In the genomic region with DNA sequence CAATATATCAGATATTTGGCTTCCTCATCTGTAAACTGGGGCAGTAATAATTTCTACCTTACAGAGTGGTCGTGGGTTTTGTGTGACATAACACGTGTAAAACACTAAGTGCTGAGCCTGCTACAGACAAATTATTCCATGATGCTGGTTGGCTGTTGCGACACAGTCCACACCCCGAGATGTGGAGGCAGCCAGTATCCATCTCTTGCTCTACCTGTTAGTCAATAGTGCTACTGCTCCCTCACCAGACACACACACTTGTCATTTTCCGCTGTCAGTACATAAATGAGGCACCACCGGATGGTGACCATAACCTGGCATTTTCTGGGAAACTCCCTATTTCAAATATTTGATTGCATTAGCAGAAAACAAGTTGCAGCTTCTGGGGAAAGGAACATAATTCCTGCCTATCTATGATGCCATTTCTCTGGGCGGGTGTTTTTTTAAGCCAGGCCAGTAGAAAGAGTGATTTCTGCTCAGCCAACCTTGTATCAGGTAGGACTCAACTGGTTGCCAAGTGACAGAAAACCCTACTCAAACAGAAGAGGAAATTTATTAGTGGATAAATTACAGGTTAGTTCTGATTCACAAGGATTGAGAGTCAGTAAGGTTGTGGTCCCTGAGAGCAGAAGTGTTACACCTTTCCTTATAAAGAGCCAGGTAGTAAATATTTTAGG, we compare ENCODE assay signal across 10 cellular contexts. TPM values are rescaled to one million over a fixed set of nuclear protein-coding genes. Genes with fewer than 3 reads are reported as not detected.
DNase-seq lines count a peak whose midpoint lies in the region; ATAC-seq and FAIRE-seq lines count a peak whose summit lies in the region.
"Had no signal": no experiment of that assay in that cellular context is flagged by ENCODE, and none has a peak within 500 bp of the region (broad histone marks: within the 10 kb centered on the region; RNA-seq: fewer than 3 reads in every experiment).

No MANE protein-coding gene starts in this region.

- no peak overlapping the region for H3K23ac ChIP-seq in mesenchymal stem cell (ENCODE audit: low read length in 2 of 2)

- H3K9me3 Mint-ChIP-seq in activated CD4-positive, alpha-beta memory T cell treated with anti-CD3 and anti-CD28 coated beads, Interleukin-2, amount 10 ng/mL, durations not matched to agents 7 days and 5 days, result no peaks in the 10 kb centered on the region

- H3K79me1 ChIP-seq in mesenchymal stem cell (replicated peaks; ENCODE audit: low read length, poor library complexity, severe bottlenecking), result no peaks in the 10 kb centered on the region

- H2BK12ac ChIP-seq in mesenchymal stem cell (ENCODE audit: low read length in 2 of 2), result no peak overlapping the region

- POLR2A ChIA-PET in activated CD4-positive, alpha-beta memory T cell treated with anti-CD3 and anti-CD28 coated beads, Interleukin-2, amount 10 ng/mL, durations not matched to agents 7 days and 5 days (lab: Charles Lee), result interaction anchor here (1.6 to 4.4 kb wide), 3 partner anchors 24 to 194 kb away, joined by 3 to 30 read pairs (median 7); partner anchors contain the start of genes DNAJA2 and NETO2

- no peak overlapping the region for H2AK5ac ChIP-seq in mesenchymal stem cell (ENCODE audit: low read length, severe bottlenecking)

- H3K4ac ChIP-seq in mesenchymal stem cell (ENCODE audit: low read depth in 1 of 2, low read length in 2 of 2), result no peak overlapping the region

- H2AFZ ChIP-seq in mesenchymal stem cell (ENCODE audit: low read depth, low read length), result no peak overlapping the region

- CTCF ChIA-PET in activated CD4-positive, alpha-beta memory T cell treated with anti-CD3 and anti-CD28 coated beads, Interleukin-2, amount 10 ng/mL, durations not matched to agents 7 days and 5 days (lab: Charles Lee), result interaction anchor here (0.7 to 4.0 kb wide), 11 partner anchors 12 to 1368 kb away, joined by 3 to 14 read pairs (median 4); partner anchors contain the start of gene DNAJA2

- H3K36me3 ChIP-seq in mesenchymal stem cell (ENCODE audit: control insufficient read depth in 1 of 2, insufficient read depth in 2 of 2, low read depth in 1 of 2, low read length in 2 of 2), result peaks cover under 1 to 7% of the 10 kb centered on the region in 2 experiments

- H2BK120ac ChIP-seq in mesenchymal stem cell (ENCODE audit: low read depth, low read length), result no peak overlapping the region

- peak; percentile 33 for FAIRE-seq in GM18507 (lab: Jason Lieb, UNC)

- no peaks in the 10 kb centered on the region for H3K27me3 Mint-ChIP-seq in activated CD4-positive, alpha-beta memory T cell treated with anti-CD3 and anti-CD28 coated beads, Interleukin-2, amount 10 ng/mL, durations not matched to agents 7 days and 5 days

- no peak overlapping the region for H2BK5ac ChIP-seq in mesenchymal stem cell (ENCODE audit: low read depth, low read length, poor library complexity, severe bottlenecking)

- no peak overlapping the region for H3K4me3 Mint-ChIP-seq in activated CD4-positive, alpha-beta memory T cell treated with anti-CD3 and anti-CD28 coated beads, Interleukin-2, amount 10 ng/mL, durations not matched to agents 7 days and 5 days

- no peak overlapping the region for H3K4me3 ChIP-seq in mesenchymal stem cell (ENCODE audit: insufficient read depth in 1 of 2, low read depth in 1 of 2, low read length in 2 of 2)
- H3K4me3 ChIP-seq: esophagus squamous epithelium had no signal

- no peak overlapping the region for H3K9ac ChIP-seq in mesenchymal stem cell (ENCODE audit: low read length)

- no peaks in the 10 kb centered on the region for H3K4me1 ChIP-seq in mesenchymal stem cell (ENCODE audit: control insufficient read depth, insufficient read depth, low read depth, low read length)

- peak overlapping the region; percentile 42 for H3K27ac Mint-ChIP-seq in activated CD4-positive, alpha-beta memory T cell treated with anti-CD3 and anti-CD28 coated beads, Interleukin-2, amount 10 ng/mL, durations not matched to agents 7 days and 5 days

- no peaks in the 10 kb centered on the region for H3K9me3 ChIP-seq in mesenchymal stem cell (ENCODE audit: control insufficient read depth, low read length)
- H3K9me3 ChIP-seq: esophagus squamous epithelium had no signal

- H3K18ac ChIP-seq in mesenchymal stem cell (ENCODE audit: low read depth in 1 of 2, low read length in 2 of 2), result no peak overlapping the region

- H3K4me2 ChIP-seq in mesenchymal stem cell (ENCODE audit: low read length, poor library complexity, severe bottlenecking), result no peak overlapping the region

- peaks cover 24% of the 10 kb centered on the region for H3K4me1 Mint-ChIP-seq in activated CD4-positive, alpha-beta memory T cell treated with anti-CD3 and anti-CD28 coated beads, Interleukin-2, amount 10 ng/mL, durations not matched to agents 7 days and 5 days

- intact Hi-C loops in posterior vena cava (cut with DNase I), result no loop called here

- peaks cover 3% of the 10 kb centered on the region for H3K36me3 Mint-ChIP-seq in activated CD4-positive, alpha-beta memory T cell treated with anti-CD3 and anti-CD28 coated beads, Interleukin-2, amount 10 ng/mL, durations not matched to agents 7 days and 5 days (ENCODE audit: low read depth)

- no peak overlapping the region for H3K27ac ChIP-seq in mesenchymal stem cell (ENCODE audit: low read length, poor library complexity, severe bottlenecking)
- H3K27ac ChIP-seq: esophagus squamous epithelium had no signal

- no peak overlapping the region for H2BK15ac ChIP-seq in mesenchymal stem cell (ENCODE audit: low read depth, poor library complexity, severe bottlenecking)

- no peak overlapping the region for H4K8ac ChIP-seq in mesenchymal stem cell (ENCODE audit: low read length)

- 95% methylated on average over 7 of the region's 7 CpGs for WGBS in mesenchymal stem cell

- peak; percentile 51 for ATAC-seq in GM21529 (IDR thresholded peaks at IDR 0.05; ENCODE audit: unreplicated experiment)

- no peak overlapping the region for H4K91ac ChIP-seq in mesenchymal stem cell (ENCODE audit: low read length)

- no peak for DNase-seq in GM18507 (ENCODE audit: extremely low spot score, insufficient read length, low read depth)
- DNase-seq in activated CD4-positive, alpha-beta memory T cell treated with anti-CD3 and anti-CD28 coated beads, Interleukin-2, amount 10 ng/mL, durations not matched to agents 7 days and 5 days, result peak; percentile 52
- DNase-seq in mesenchymal stem cell, result peak; percentile 7
- no peak for DNase-seq in posterior vena cava (ENCODE audit: low spot score)
- DNase-seq in cerebellum (ENCODE audit: low spot score), result no peak
- no peak for DNase-seq in UCSD-AML1 (lab: John Stamatoyannopoulos, UW; ENCODE audit: unreplicated experiment)
- DNase-seq in cortex of kidney (lab: John Stamatoyannopoulos, UW), result no peak
- DNase-seq: COR-L47, esophagus squamous epithelium had no signal

- no peak overlapping the region for H3K14ac ChIP-seq in mesenchymal stem cell (ENCODE audit: low read length in 2 of 2)

- no peaks in the 10 kb centered on the region for H3K27me3 ChIP-seq in mesenchymal stem cell (ENCODE audit: control insufficient read depth in 1 of 2, insufficient read depth in 1 of 2, low read length in 2 of 2)
- H3K27me3 ChIP-seq: esophagus squamous epithelium had no signal

RNA-seq across cellular contexts. Expression of gene DNAJA2, which starts 24.1 kb away (rescaled TPM):
- total RNA-seq in activated CD4-positive, alpha-beta memory T cell treated with anti-CD3 and anti-CD28 coated beads, Interleukin-2, amount 10 ng/mL, durations not matched to agents 7 days and 5 days, result 10 to 100 TPM; 61.2 to 64.3 TPM
- 34.0 TPM for polyA plus RNA-seq in mesenchymal stem cell (2013, experiment 1 of 2)
- 34.4 TPM for polyA plus RNA-seq in mesenchymal stem cell (2013, experiment 2 of 2)
- 10 to 100 TPM; 46.9 to 47.8 TPM for total RNA-seq in posterior vena cava
- total RNA-seq in cerebellum, result 49.3 TPM

Comparison
In these comparisons a context has a peak if more than half of its experiments do, and no peak if none do; other contexts are left out.
1. DNase-seq: peak in activated CD4-positive, alpha-beta memory T cell treated with anti-CD3 and anti-CD28 coated beads, Interleukin-2, amount 10 ng/mL, durations not matched to agents 7 days and 5 days (single experiment) and mesenchymal stem cell (single experiment); none in GM18507 (single experiment), posterior vena cava (single experiment), cerebellum (single experiment), UCSD-AML1 (single experiment) and cortex of kidney (single experiment).